ENCODE assay signal across 15 cellular contexts in the genomic region with DNA sequence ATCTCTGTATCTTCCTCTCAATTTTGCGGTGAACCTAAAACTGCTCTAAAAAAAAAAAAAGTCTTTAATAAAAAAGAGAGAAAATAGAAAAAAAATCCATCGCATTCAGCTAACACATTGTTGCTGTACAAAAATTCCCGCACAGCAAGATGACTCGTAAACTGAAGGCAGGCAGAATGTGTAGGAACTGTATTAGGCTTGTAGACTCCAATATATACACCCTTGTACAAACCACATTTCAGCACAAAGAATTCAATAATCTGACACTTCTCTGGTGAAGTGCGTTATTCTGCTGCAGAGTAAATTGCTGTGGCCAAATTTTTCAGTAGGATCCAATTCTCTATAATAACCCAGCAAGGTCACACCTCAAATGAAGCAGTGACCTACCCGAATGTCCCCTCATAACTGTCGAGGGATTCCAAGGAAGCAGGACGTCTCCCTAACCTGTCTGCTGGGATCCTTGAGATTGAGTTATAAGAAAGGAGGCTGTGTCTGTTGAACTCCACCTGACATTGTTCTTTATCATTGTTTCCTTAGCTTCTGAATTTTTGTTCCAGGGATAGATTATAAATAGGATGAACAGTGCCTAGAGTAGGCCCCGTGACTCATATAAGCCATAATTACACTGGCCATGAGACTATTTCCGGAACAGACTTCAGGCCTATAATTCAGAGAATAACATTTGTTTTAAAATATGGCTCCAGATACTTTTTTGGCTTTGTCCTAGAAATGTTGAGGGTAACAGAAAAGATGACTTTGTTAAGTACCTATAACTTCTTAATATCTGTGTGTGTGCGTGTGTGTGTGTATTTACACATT.
DNase-seq lines count a peak whose midpoint lies in the region; ATAC-seq and TF ChIP-seq lines count a peak whose summit lies in the region.
"Had no signal": no experiment of that assay in that cellular context is flagged by ENCODE, and none has a peak within 500 bp of the region (broad histone marks: within the 10 kb centered on the region; RNA-seq: fewer than 3 reads in every experiment).

No MANE protein-coding gene starts in this region.

- no peak overlapping the region for H4K8ac ChIP-seq in neuronal stem cell (ENCODE audit: low read depth, low read length)

- H3K4me1 Mint-ChIP-seq in T-helper 2 cell treated with Interferon-gamma antibody and Interleukin-4, amounts not matched to agents 5 μg/mL and 100 μg/mL, for 36 hours (ENCODE audit: low read depth): no peaks in the 10 kb centered on the region

- H3K4me1 ChIP-seq in HCT116 (ENCODE audit: control insufficient read depth in 1 of 2, insufficient read depth in 2 of 2, low read length in 2 of 2) (peaks cover 91 to 99% of the 10 kb centered on the region in 2 experiments), SJCRH30 (peaks cover 25% of the 10 kb centered on the region), left ventricle myocardium inferior (peaks cover 16% of the 10 kb centered on the region), neuronal stem cell (ENCODE audit: control insufficient read depth in 2 of 2, insufficient read depth in 1 of 2, low read depth in 1 of 2, low read length in 2 of 2) (peaks cover 6 to 17% of the 10 kb centered on the region in 2 donors)

- peaks cover 8% of the 10 kb centered on the region for H3K9me3 Mint-ChIP-seq in T-helper 2 cell treated with Interferon-gamma antibody and Interleukin-4, amounts not matched to agents 5 μg/mL and 100 μg/mL, for 36 hours

- H3K4me2 ChIP-seq in HCT116 (ENCODE audit: low read length): peak overlapping the region; percentile 67
- no peak overlapping the region for H3K4me2 ChIP-seq in neuronal stem cell (ENCODE audit: insufficient read depth, low read length, poor library complexity, severe bottlenecking)

- in situ Hi-C loops in GM13976 (cut with MboI; ENCODE audit: low sequenced_read_pairs, unreplicated experiment): no loop called here

- no peak overlapping the region for H3K27ac Mint-ChIP-seq in T-helper 2 cell treated with Interferon-gamma antibody and Interleukin-4, amounts not matched to agents 5 μg/mL and 100 μg/mL, for 36 hours

- H3K36me3 Mint-ChIP-seq in T-helper 2 cell treated with Interferon-gamma antibody and Interleukin-4, amounts not matched to agents 5 μg/mL and 100 μg/mL, for 36 hours (ENCODE audit: low read depth): no peaks in the 10 kb centered on the region

- no peak for TF ChIP-seq CTCF in HCT116 (IDR thresholded peaks at IDR 0.05 in 2 of 3, conservative IDR thresholded peaks at IDR 0.05 in 1 of 3; ENCODE audit: borderline replicate concordance in 1 of 3, insufficient read depth in 1 of 3, low read depth in 2 of 3, low read length in 2 of 3)
- TF ChIP-seq CTCF in left ventricle myocardium inferior (IDR thresholded peaks at IDR 0.05; ENCODE audit: borderline replicate concordance): no peak
- no peak for TF ChIP-seq CTCF in GM13976 (IDR thresholded peaks at IDR 0.05; ENCODE audit: borderline replicate concordance, control extremely low read depth, extremely low read depth, insufficient read depth, missing control alignments)

- H3K27me3 Mint-ChIP-seq in T-helper 2 cell treated with Interferon-gamma antibody and Interleukin-4, amounts not matched to agents 5 μg/mL and 100 μg/mL, for 36 hours (ENCODE audit: low read depth): no peaks in the 10 kb centered on the region

- no peak overlapping the region for H2BK120ac ChIP-seq in neuronal stem cell (ENCODE audit: low read depth, low read length)

- peak overlapping the region; percentile 55 for H3K9ac ChIP-seq in HCT116 (ENCODE audit: low read length)
- no peak overlapping the region for H3K9ac ChIP-seq in neuronal stem cell (ENCODE audit: low read depth, low read length, poor library complexity)

- intact Hi-C loops in HCT116 (cut with micrococcal nuclease) (no loop called here), left ventricle myocardium inferior (cut with micrococcal nuclease) (no loop called here)

- H2AK5ac ChIP-seq in neuronal stem cell (ENCODE audit: low read depth, low read length): no peak overlapping the region

- TF ChIP-seq RAD21 in HCT116 (IDR thresholded peaks at IDR 0.05; ENCODE audit: low read depth): peak; percentile 18; the same call in 1 of the 2 replicates

- peak; percentile 65 for DNase-seq in HCT116 (ENCODE audit: low read depth, low spot score)
- peak in 1 of 2 experiments; percentile 39 for DNase-seq in SJCRH30
- DNase-seq in left ventricle myocardium inferior: no peak
- DNase-seq in neuronal stem cell (ENCODE audit: low spot score): no peak
- DNase-seq in mesenteric fat pad (ENCODE audit: low spot score): no peak
- DNase-seq in nucleus accumbens (lab: John Stamatoyannopoulos, UW): no peak
- DNase-seq in T-helper 2 cell treated with Interferon-gamma antibody and Interleukin-4, amounts not matched to agents 5 μg/mL and 100 μg/mL, for 36 hours (ENCODE audit: low spot score): no peak
- no peak for DNase-seq in GM13976 (ENCODE audit: low spot score)
- DNase-seq: COR-L47; DMS53; H7; NCI-H187 treated with DMSO at 0.1 percent for 48 hours; NCI-H446; NCI-H69; NK-92 treated with Interleukin-12 subunit alpha and Interleukin-12 subunit beta, amount 100 ng/mL, for 24 hours had no signal

- no peaks in the 10 kb centered on the region for H3K36me3 ChIP-seq in HCT116 (ENCODE audit: control insufficient read depth in 1 of 2, insufficient read depth in 2 of 2, low read length in 2 of 2)
- H3K36me3 ChIP-seq in SJCRH30: peaks cover 16% of the 10 kb centered on the region
- no peaks in the 10 kb centered on the region for H3K36me3 ChIP-seq in left ventricle myocardium inferior
- H3K36me3 ChIP-seq in neuronal stem cell (replicated peaks in 1 of 2; ENCODE audit: control insufficient read depth in 2 of 2, insufficient read depth in 2 of 2, low read length in 2 of 2): no peaks in the 10 kb centered on the region

- CTCF ChIA-PET in HCT116 (lab: Charles Lee): no interaction called here

- RAD21 ChIA-PET in HCT116 (lab: Charles Lee; ENCODE audit: low non-redundant PET in 1 of 2, low total read pairs in 2 of 2, uncharacterized antibody in 2 of 2, unreplicated experiment in 2 of 2): no interaction called here

- TF ChIP-seq POLR2A in HCT116 (IDR thresholded peaks at IDR 0.05; ENCODE audit: borderline replicate concordance, extremely low read depth, insufficient read depth, insufficient read length): no peak

- H2BK15ac ChIP-seq in neuronal stem cell (ENCODE audit: low read length): no peak overlapping the region

- H3K4me3 ChIP-seq in HCT116 (replicated peaks in 1 of 2; ENCODE audit: low read depth in 1 of 2, low read length in 2 of 2): peak overlapping the region in 1 of 2 experiments; percentile 19; a peak in 2 of 4 replicates
- H3K4me3 ChIP-seq in SJCRH30: no peak overlapping the region
- no peak overlapping the region for H3K4me3 ChIP-seq in left ventricle myocardium inferior
- no peak overlapping the region for H3K4me3 ChIP-seq in neuronal stem cell (ENCODE audit: low read length in 2 of 2)

- no peak overlapping the region for H3K23ac ChIP-seq in neuronal stem cell (ENCODE audit: low read depth, low read length, poor library complexity)

- TSS peak; percentile 92 for BruUV-seq in HCT116 (replicated peaks; lab: Mats Ljungman, UMichigan)

- no peak overlapping the region for H2BK12ac ChIP-seq in neuronal stem cell (ENCODE audit: low read length)

- H2AFZ ChIP-seq in HCT116 (ENCODE audit: low read depth, low read length, poor library complexity, severe bottlenecking): no peak overlapping the region
- peak overlapping the region; percentile 31 for H2AFZ ChIP-seq in neuronal stem cell (ENCODE audit: low read length)

- no peak overlapping the region for H3K14ac ChIP-seq in neuronal stem cell (ENCODE audit: low read length)

- no peak overlapping the region for H3K4me3 Mint-ChIP-seq in T-helper 2 cell treated with Interferon-gamma antibody and Interleukin-4, amounts not matched to agents 5 μg/mL and 100 μg/mL, for 36 hours

- H3K27ac ChIP-seq in HCT116 (ENCODE audit: low read depth, low read length) (peak overlapping the region; percentile 86), SJCRH30 (peak overlapping the region; percentile 51), left ventricle myocardium inferior (replicated peaks) (peak overlapping the region; percentile 55), neuronal stem cell (replicated peaks; ENCODE audit: low read length) (peak overlapping the region; percentile 73)

- H3K4ac ChIP-seq in neuronal stem cell (ENCODE audit: low read length): no peak overlapping the region

- no peaks in the 10 kb centered on the region for H3K27me3 ChIP-seq in HCT116 (ENCODE audit: insufficient read depth, low read length)
- no peaks in the 10 kb centered on the region for H3K27me3 ChIP-seq in SJCRH30
- no peaks in the 10 kb centered on the region for H3K27me3 ChIP-seq in left ventricle myocardium inferior (ENCODE audit: low read depth)
- no peaks in the 10 kb centered on the region for H3K27me3 ChIP-seq in neuronal stem cell (ENCODE audit: control insufficient read depth in 3 of 3, insufficient read depth in 3 of 3, low read depth in 1 of 3, low read length in 3 of 3)

- H3K79me2 ChIP-seq in HCT116 (ENCODE audit: insufficient read depth, low read length): peaks cover 85% of the 10 kb centered on the region

- no peak overlapping the region for H2BK5ac ChIP-seq in neuronal stem cell (ENCODE audit: low read length)

- POLR2A ChIA-PET in HCT116 (lab: Charles Lee): interaction anchor here (0.9 to 1.1 kb wide), 2 partner anchors 17 to 123 kb away, joined by 3 to 4 read pairs; no protein-coding TSS in a partner anchor

- H3K9me3 ChIP-seq in HCT116 (ENCODE audit: control insufficient read depth in 1 of 2, insufficient read depth in 1 of 2, low read depth in 1 of 2, low read length in 2 of 2) (no peaks in the 10 kb centered on the region), SJCRH30 (replicated peaks) (no peaks in the 10 kb centered on the region; the same call in 1 of the 2 replicates), left ventricle myocardium inferior (replicated peaks) (no peaks in the 10 kb centered on the region), neuronal stem cell (replicated peaks in 1 of 2; ENCODE audit: control insufficient read depth in 2 of 2, insufficient read depth in 1 of 2, low read depth in 1 of 2, low read length in 2 of 2) (no peaks in the 10 kb centered on the region)

- peak; percentile 76 for ATAC-seq in HCT116

- no CpG with 5 or more reads among the region's 11 CpGs for WGBS in neuronal stem cell (ENCODE audit: extremely low coverage in 2 of 2, insufficient read length in 2 of 2, insufficient replicate concordance in 1 of 2), 2 donors

- H3K79me1 ChIP-seq in neuronal stem cell (ENCODE audit: low read depth, low read length): no peaks in the 10 kb centered on the region

- H3K18ac ChIP-seq in neuronal stem cell (ENCODE audit: low read length): no peak overlapping the region

- no peak overlapping the region for H4K91ac ChIP-seq in neuronal stem cell (ENCODE audit: low read depth, low read length, poor library complexity)

- H3K9me2 ChIP-seq in HCT116 (ENCODE audit: insufficient read depth): no peaks in the 10 kb centered on the region

- no peaks in the 10 kb centered on the region for H4K20me1 ChIP-seq in HCT116 (ENCODE audit: insufficient read depth)

TF ChIP-seq in HCT116, 20 proteins besides CTCF, POLR2A, EP300 and RAD21 (continues in another document):
- TF ChIP-seq MAX (IDR thresholded peaks at IDR 0.05) (peak; percentile 55; the same call in 1 of the 2 replicates), ZNF274 (IDR thresholded peaks at IDR 0.05; ENCODE audit: low read depth, low read length) (no peak)
